Comparison of ENCODE assay signal across 9 cellular contexts in genomic region chr1:35490250-35490649, GRCh38.
"Had no signal": no experiment of that assay in that cellular context is flagged by ENCODE, and none has a peak within 500 bp of the region (broad histone marks: within the 10 kb centered on the region; RNA-seq: fewer than 3 reads in every experiment).

No MANE protein-coding gene starts in this region.

- H2AFZ ChIP-seq: GM23338 had no signal

- H3K4me2 ChIP-seq: GM23338 had no signal

- DNase-seq: H9, HCEC 1CT, HFFc6, IMR-90, KG1 had no signal

- ATAC-seq: GM23338, K562 had no signal

- FAIRE-seq: H1, HTR-8/SVneo, K562 had no signal

- H3K4me3 ChIP-seq: GM23338, K562 had no signal
